Comparison of ENCODE assay signal across 8 cellular contexts in genomic region chr2:44952143-44952805, GRCh38.
DNase-seq lines count a peak whose midpoint lies in the region; ATAC-seq lines count a peak whose summit lies in the region.

No MANE protein-coding gene starts in this region.

- no peaks in the 10 kb centered on the region for H3K9me3 ChIP-seq in ES-I3 (ENCODE audit: control insufficient read depth, insufficient read depth, low read length)

- DNase-seq in NOMO-1 (lab: John Stamatoyannopoulos, UW; ENCODE audit: unreplicated experiment in 2 of 2) (peak; percentile 50 to 55), caudate nucleus (lab: John Stamatoyannopoulos, UW) (peak in 15 of 61 donors; percentile 8 to 50 (median 43)), kidney tubule cell (ENCODE audit: low spot score) (peak; percentile 73), AML-193 (lab: John Stamatoyannopoulos, UW) (no peak), GDM1 (lab: John Stamatoyannopoulos, UW) (no peak)
- DNase-seq in stimulated activated naive B cell treated with anti-CD40 and anti-IgM and Interleukin-4, amounts not matched to agents 10 μg/mL and 1 μg/mL and 100 μg/mL, for 72 hours: no peak

- peaks cover 80 to 90% of the 10 kb centered on the region in 2 donors for H3K27me3 Mint-ChIP-seq in stimulated activated naive B cell treated with anti-CD40 and anti-IgM and Interleukin-4, amounts not matched to agents 10 μg/mL and 1 μg/mL and 100 μg/mL, for 72 hours

- peak overlapping the region; percentile 11 for H3K27ac ChIP-seq in caudate nucleus (ENCODE audit: low read depth, low read length)

- H3K27ac Mint-ChIP-seq in stimulated activated naive B cell treated with anti-CD40 and anti-IgM and Interleukin-4, amounts not matched to agents 10 μg/mL and 1 μg/mL and 100 μg/mL, for 72 hours: peak overlapping the region; percentile 28

- H3K36me3 Mint-ChIP-seq in stimulated activated naive B cell treated with anti-CD40 and anti-IgM and Interleukin-4, amounts not matched to agents 10 μg/mL and 1 μg/mL and 100 μg/mL, for 72 hours: no peaks in the 10 kb centered on the region

- peaks cover 34 to 59% of the 10 kb centered on the region in 2 donors for H3K4me1 Mint-ChIP-seq in stimulated activated naive B cell treated with anti-CD40 and anti-IgM and Interleukin-4, amounts not matched to agents 10 μg/mL and 1 μg/mL and 100 μg/mL, for 72 hours

- peak overlapping the region; percentile 40; the same call in 1 of the 2 replicates for H3K9ac ChIP-seq in ES-I3 (ENCODE audit: low read depth, low read length)

- peak; percentile 68 for ATAC-seq in HG02588 (IDR thresholded peaks at IDR 0.05; ENCODE audit: unreplicated experiment)
- ATAC-seq in stimulated activated naive B cell treated with anti-CD40 and anti-IgM and Interleukin-4, amounts not matched to agents 10 μg/mL and 1 μg/mL and 100 μg/mL, for 72 hours (replicated peaks): peak; percentile 69 to 77

- H3K4me1 ChIP-seq in ES-I3 (ENCODE audit: insufficient read depth, low read length): peaks cover 21% of the 10 kb centered on the region; the same call in 1 of the 2 replicates

- no peaks in the 10 kb centered on the region for H3K36me3 ChIP-seq in ES-I3 (ENCODE audit: insufficient read depth, low read length)

- peak overlapping the region; percentile 64 to 78 for H3K4me3 Mint-ChIP-seq in stimulated activated naive B cell treated with anti-CD40 and anti-IgM and Interleukin-4, amounts not matched to agents 10 μg/mL and 1 μg/mL and 100 μg/mL, for 72 hours

- no peaks in the 10 kb centered on the region for H3K9me3 Mint-ChIP-seq in stimulated activated naive B cell treated with anti-CD40 and anti-IgM and Interleukin-4, amounts not matched to agents 10 μg/mL and 1 μg/mL and 100 μg/mL, for 72 hours

Comparison
In these comparisons a context has a peak if more than half of its experiments do, and no peak if none do; other contexts are left out.
1. DNase-seq: peak in NOMO-1 (2 of 2) and kidney tubule cell (single experiment); none in stimulated activated naive B cell treated with anti-CD40 and anti-IgM and Interleukin-4, amounts not matched to agents 10 μg/mL and 1 μg/mL and 100 μg/mL, for 72 hours (single experiment), AML-193 (0 of 2) and GDM1 (single experiment).